ENCODE assay signal across 1 cellular context in the genomic region with DNA sequence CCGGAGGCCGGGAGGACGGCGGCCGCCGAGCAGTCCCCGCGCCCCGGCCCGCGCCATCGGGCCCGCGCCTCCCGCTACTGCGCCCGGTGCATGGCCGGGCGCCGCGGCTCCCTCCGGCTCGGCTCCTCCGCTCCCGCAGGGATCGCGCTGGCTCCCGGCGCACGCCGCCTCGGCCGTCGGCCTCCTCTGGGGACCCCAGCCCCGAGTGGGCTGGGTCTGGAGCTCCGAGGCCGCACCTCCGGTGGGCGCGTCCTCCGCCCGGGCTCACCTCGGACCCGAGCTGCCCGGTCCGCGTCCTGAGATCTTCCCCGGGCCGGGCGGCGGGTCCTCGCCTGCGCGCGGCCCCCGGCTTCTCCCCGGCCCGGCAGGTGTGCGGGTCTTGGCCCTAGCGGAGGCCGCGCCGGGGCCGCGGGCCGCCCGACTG.
TF ChIP-seq lines count a peak whose summit lies in the region.

No MANE protein-coding gene starts in this region.

TF ChIP-seq in K562, 482 proteins besides CTCF, POLR2A, EP300 and RAD21:
- TF ChIP-seq NONO (IDR thresholded peaks at IDR 0.05; ENCODE audit: low read depth in 2 of 2, low read length in 1 of 2), result 0 out of 4 replicates have a peak, but pooled peaks of 1 of the 2 experiments have one; percentile 44
- no peak for TF ChIP-seq GTF3C2 (IDR thresholded peaks at IDR 0.05; ENCODE audit: borderline replicate concordance, extremely low read depth, insufficient read length)
- TF ChIP-seq HMGN3 (IDR thresholded peaks at IDR 0.05; ENCODE audit: borderline replicate concordance, extremely low read depth, insufficient read length, low read depth, low read length), result peak; percentile 44
- peak; percentile 65; the same call in 1 of the 2 replicates for TF ChIP-seq POLR2G (IDR thresholded peaks at IDR 0.05; ENCODE audit: low read depth, low read length)
- 0 out of 2 replicates have a peak, but pooled peaks have one; percentile 43 for TF ChIP-seq RB1 (IDR thresholded peaks at IDR 0.05; ENCODE audit: low read depth)
- peak in 1 of 2 experiments; percentile 4 for TF ChIP-seq E2F6 (IDR thresholded peaks at IDR 0.05; ENCODE audit: borderline replicate concordance in 1 of 2, extremely low read depth in 1 of 2, insufficient read depth in 1 of 2, insufficient read length in 1 of 2, low read depth in 1 of 2, low read length in 1 of 2, poor library complexity in 1 of 2, severe bottlenecking in 1 of 2)
